Comparison of ENCODE assay signal across 24 cellular contexts in the genomic region with DNA sequence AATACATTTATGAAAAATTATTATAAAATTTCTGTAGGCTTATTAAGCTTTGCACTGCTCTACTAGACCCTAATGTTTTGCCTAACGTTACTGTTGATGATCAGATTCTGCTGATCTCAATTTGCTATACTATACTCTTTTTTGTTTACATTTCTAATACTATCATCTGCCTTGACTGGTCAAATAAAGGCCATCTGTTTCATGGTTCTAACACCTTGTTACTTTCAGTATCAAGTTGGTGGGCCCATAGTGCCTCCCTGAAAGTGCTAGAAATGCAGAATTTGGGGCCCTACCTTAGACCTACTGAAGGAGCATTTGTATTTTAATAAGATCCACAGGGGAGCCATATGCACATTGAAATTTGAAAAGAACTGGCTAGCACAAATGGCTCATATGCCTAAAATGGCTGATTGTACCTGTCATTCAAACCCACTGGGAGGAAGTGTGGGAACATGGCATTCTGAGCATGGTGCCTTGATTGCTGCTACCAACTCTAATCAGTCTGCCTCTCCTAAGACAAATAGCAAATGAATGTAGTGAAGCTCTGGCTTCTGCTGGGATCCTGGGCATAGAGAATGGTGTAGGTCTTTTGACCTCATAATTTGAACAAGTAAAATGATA.
"Had no signal": no experiment of that assay in that cellular context is flagged by ENCODE, and none has a peak within 500 bp of the region (broad histone marks: within the 10 kb centered on the region; RNA-seq: fewer than 3 reads in every experiment).

No MANE protein-coding gene starts in this region.

- DNase-seq: activated CD4-positive, alpha-beta T cell treated with anti-CD3 and anti-CD28 coated beads for 4 hours; activated CD4-positive, alpha-beta T cell treated with anti-CD3 and anti-CD28 coated beads, Interleukin-2, amount 50 U/mL, for 48 hours; activated CD4-positive, CD25-positive, alpha-beta regulatory T cell; activated naive CD4-positive, alpha-beta T cell treated with Interleukin-2 at 50 U/mL for 16 hours; activated naive CD8-positive, alpha-beta T cell treated with anti-CD3 and anti-CD28 coated beads for 36 hours; activated T-cell treated with anti-CD3 and anti-CD28 coated beads, Interleukin-2, amount 50 U/mL, for 48 hours; amygdala; cortex of kidney; head of caudate nucleus; hypothalamus; left ventricle myocardium inferior; naive thymus-derived CD8-positive, alpha-beta T cell; posterior cingulate gyrus; sigmoid colon; stimulated activated CD4-positive, alpha-beta T cell treated with anti-CD3 and anti-CD28 coated beads, Interleukin-2, amount 100 ng/mL, for 48 hours; stimulated activated naive CD4-positive, alpha-beta T cell; T1000; testis had no signal

- H3K4me3 ChIP-seq: gastroesophageal sphincter, left ventricle myocardium inferior, neural progenitor cell, sigmoid colon, smooth muscle cell, testis had no signal

- H3K36me3 Mint-ChIP-seq: activated naive CD8-positive, alpha-beta T cell treated with anti-CD3 and anti-CD28 coated beads for 36 hours; naive thymus-derived CD8-positive, alpha-beta T cell; neural progenitor cell; type B pancreatic cell had no signal

- H3K4me3 Mint-ChIP-seq: activated naive CD8-positive, alpha-beta T cell treated with anti-CD3 and anti-CD28 coated beads for 36 hours; naive thymus-derived CD8-positive, alpha-beta T cell; neural progenitor cell; T-helper 1 cell treated with Interleukin-12 subunit alpha and Interleukin-12 subunit beta and Interleukin-4 antibody, amounts not matched to agents 30 μg/mL and 1 μg/mL, for 36 hours; type B pancreatic cell had no signal

- ATAC-seq: gastroesophageal sphincter; naive thymus-derived CD8-positive, alpha-beta T cell had no signal

- H3K27me3 Mint-ChIP-seq: activated naive CD8-positive, alpha-beta T cell treated with anti-CD3 and anti-CD28 coated beads for 36 hours; type B pancreatic cell had no signal

- H3K9ac ChIP-seq: neural progenitor cell had no signal

- H3K4me1 ChIP-seq: gastroesophageal sphincter, left ventricle myocardium inferior, neural progenitor cell, testis had no signal

- H3K27me3 ChIP-seq: gastroesophageal sphincter, neural progenitor cell, sigmoid colon, testis had no signal

- H3K27ac ChIP-seq: epithelial cell of prostate, gastroesophageal sphincter, left ventricle myocardium inferior, neural progenitor cell, sigmoid colon, testis had no signal

- H3K9me3 ChIP-seq: gastroesophageal sphincter, left ventricle myocardium inferior, sigmoid colon, testis had no signal

- H3K4me2 ChIP-seq: neural progenitor cell, smooth muscle cell had no signal

- H3K27ac Mint-ChIP-seq: activated naive CD8-positive, alpha-beta T cell treated with anti-CD3 and anti-CD28 coated beads for 36 hours; naive thymus-derived CD8-positive, alpha-beta T cell; neural progenitor cell; T-helper 1 cell treated with Interleukin-12 subunit alpha and Interleukin-12 subunit beta and Interleukin-4 antibody, amounts not matched to agents 30 μg/mL and 1 μg/mL, for 36 hours; type B pancreatic cell had no signal

- H3K9me3 Mint-ChIP-seq: activated naive CD8-positive, alpha-beta T cell treated with anti-CD3 and anti-CD28 coated beads for 36 hours; neural progenitor cell; T-helper 1 cell treated with Interleukin-12 subunit alpha and Interleukin-12 subunit beta and Interleukin-4 antibody, amounts not matched to agents 30 μg/mL and 1 μg/mL, for 36 hours had no signal

- H2AFZ ChIP-seq: neural progenitor cell had no signal

- H3K36me3 ChIP-seq: gastroesophageal sphincter, left ventricle myocardium inferior, neural progenitor cell, sigmoid colon had no signal
